8 cellular contexts compared by ENCODE assay signal in genomic region chr11:118180300-118180703, GRCh38. TPM values are rescaled to one million over a fixed set of nuclear protein-coding genes. Genes with fewer than 3 reads are reported as not detected.
DNase-seq lines count a peak whose midpoint lies in the region; ATAC-seq and TF ChIP-seq lines count a peak whose summit lies in the region.

No MANE protein-coding gene starts in this region.

- peak overlapping the region in 1 of 2 donors; percentile 29 for H3K4me3 ChIP-seq in gastroesophageal sphincter
- H3K4me3 ChIP-seq in CD8-positive, alpha-beta T cell (ENCODE audit: low read depth, low read length): no peak overlapping the region
- H3K4me3 ChIP-seq in Peyer's patch: no peak overlapping the region

- no peaks in the 10 kb centered on the region for H3K9me3 Mint-ChIP-seq in CD8-positive, alpha-beta T cell

- DNase-seq in G401 (ENCODE audit: low spot score) (peak; percentile 98), OCI-M1 (lab: John Stamatoyannopoulos, UW) (peak; percentile 69), posterior cingulate gyrus (peak; percentile 83 to 99 (median 90)), Peyer's patch (no peak)
- no peak for DNase-seq in CD8-positive, alpha-beta T cell

- H3K27me3 ChIP-seq in gastroesophageal sphincter (no peaks in the 10 kb centered on the region), Peyer's patch (no peaks in the 10 kb centered on the region)
- H3K27me3 ChIP-seq in CD8-positive, alpha-beta T cell (ENCODE audit: insufficient read depth, low read length): no peaks in the 10 kb centered on the region

- peaks cover 18% of the 10 kb centered on the region for H3K27me3 Mint-ChIP-seq in CD8-positive, alpha-beta T cell (ENCODE audit: low read depth)

- H3K9me3 ChIP-seq in gastroesophageal sphincter (no peaks in the 10 kb centered on the region), Peyer's patch (no peaks in the 10 kb centered on the region)
- H3K9me3 ChIP-seq in CD8-positive, alpha-beta T cell (ENCODE audit: low read length): no peaks in the 10 kb centered on the region

- H3K27ac ChIP-seq in gastroesophageal sphincter (peak overlapping the region in 2 of 4 donors; percentile 53 to 56), Peyer's patch (no peak overlapping the region)
- no peak overlapping the region for H3K27ac ChIP-seq in CD8-positive, alpha-beta T cell (ENCODE audit: low read depth, low read length)

- no peak for TF ChIP-seq CTCF in gastroesophageal sphincter (IDR thresholded peaks at IDR 0.05)
- TF ChIP-seq CTCF in CD8-positive, alpha-beta T cell (IDR thresholded peaks at IDR 0.05): no peak
- no peak for TF ChIP-seq CTCF in Peyer's patch (IDR thresholded peaks at IDR 0.05)

- TF ChIP-seq POLR2A in gastroesophageal sphincter (IDR thresholded peaks at IDR 0.05): no peak
- no peak for TF ChIP-seq POLR2A in Peyer's patch (IDR thresholded peaks at IDR 0.05)

- 0 to 1% methylated on average over 2 to 11 of the region's 11 CpGs for WGBS in gastroesophageal sphincter (ENCODE audit: low coverage in 1 of 2), 2 donors

- intact Hi-C loops in posterior cingulate gyrus (cut with DNase I): loop anchor here (2.0 kb wide), 1 partner anchor 14 kb away; no protein-coding TSS in a partner anchor
- intact Hi-C loops in CD8-positive, alpha-beta T cell (cut with DNase I, micrococcal nuclease): no loop called here

- in situ Hi-C loops in G401 (cut with HindIII; ENCODE audit: low sequenced_read_pairs): no loop called here

- H3K36me3 Mint-ChIP-seq in CD8-positive, alpha-beta T cell: no peaks in the 10 kb centered on the region

- no peak for TF ChIP-seq EP300 in gastroesophageal sphincter (IDR thresholded peaks at IDR 0.05)

- POLR2A ChIA-PET in CD8-positive, alpha-beta T cell (lab: Charles Lee): no interaction called here

- CTCF ChIA-PET in CD8-positive, alpha-beta T cell (lab: Charles Lee): interaction anchor here (0.7 to 4.0 kb wide), 8 partner anchors 10 to 372 kb away, joined by 3 to 43 read pairs (median 4); no protein-coding TSS in a partner anchor

- H3K4me1 Mint-ChIP-seq in CD8-positive, alpha-beta T cell (ENCODE audit: low read depth): no peaks in the 10 kb centered on the region

- H3K4me1 ChIP-seq in gastroesophageal sphincter (peaks cover 0 to 36% (median 8%) of the 10 kb centered on the region in 3 donors), Peyer's patch (no peaks in the 10 kb centered on the region)
- H3K4me1 ChIP-seq in CD8-positive, alpha-beta T cell (ENCODE audit: insufficient read depth, low read length): no peaks in the 10 kb centered on the region

- no peaks in the 10 kb centered on the region for H3K36me3 ChIP-seq in gastroesophageal sphincter
- no peaks in the 10 kb centered on the region for H3K36me3 ChIP-seq in CD8-positive, alpha-beta T cell (ENCODE audit: insufficient read depth, low read length)
- no peaks in the 10 kb centered on the region for H3K36me3 ChIP-seq in Peyer's patch

- no peak overlapping the region for H3K27ac Mint-ChIP-seq in CD8-positive, alpha-beta T cell

- ATAC-seq in gastroesophageal sphincter (peak; percentile 82), GM21381 (IDR thresholded peaks at IDR 0.05; ENCODE audit: unreplicated experiment) (no peak), HG03460 (IDR thresholded peaks at IDR 0.05; ENCODE audit: unreplicated experiment) (no peak)
- ATAC-seq in CD8-positive, alpha-beta T cell: no peak

- H3K4me3 Mint-ChIP-seq in CD8-positive, alpha-beta T cell: no peak overlapping the region

RNA-seq across cellular contexts. Expression of gene SCN2B, which starts 3.9 kb away (rescaled TPM):
- 0.10 TPM in 1 of 2 replicates, not detected in the other for total RNA-seq in G401 (2014; rRNA removed; shearing (Covaris generic))
- 1 to 10 TPM in 1 of 4 donors, under 1 TPM in 3; 0.25 to 1.0 (median 0.49) TPM for total RNA-seq in gastroesophageal sphincter
- not detected for total RNA-seq in CD8-positive, alpha-beta T cell
- under 1 TPM in 2 of 4 donors, not detected in 2; 0.13 to 0.38 TPM for total RNA-seq in Peyer's patch

RNA-seq across cellular contexts. Expression of gene SCN4B, which starts 27.7 kb away (rescaled TPM):
- not detected in 2 replicates for total RNA-seq in G401 (2014; rRNA removed; shearing (Covaris generic))
- total RNA-seq in gastroesophageal sphincter (1 to 10 TPM; 2.7 to 5.8 (median 3.8) TPM), Peyer's patch (1 to 10 TPM in 2 of 4 donors, under 1 TPM in 2; 0.35 to 8.3 (median 1.4) TPM)
- total RNA-seq in CD8-positive, alpha-beta T cell: not detected

RNA-seq across cellular contexts. Expression of gene JAML, which starts 44.5 kb away (rescaled TPM):
- total RNA-seq in G401 (2014; rRNA removed; shearing (Covaris generic)): not detected in 2 replicates
- total RNA-seq in gastroesophageal sphincter (1 to 10 TPM in 3 of 4 donors, under 1 TPM in 1; 0.58 to 5.7 (median 2.4) TPM), Peyer's patch (10 to 100 TPM in 3 of 4 donors, 1 to 10 TPM in 1; 7.5 to 83.3 (median 14.4) TPM)
- total RNA-seq in CD8-positive, alpha-beta T cell: 10 to 100 TPM; 38.4 to 40.4 TPM

Comparison
In these comparisons a context has a peak if more than half of its experiments do, and no peak if none do; other contexts are left out.
1. DNase-seq: peak in G401 (single experiment), OCI-M1 (single experiment) and posterior cingulate gyrus (10 of 10); none in CD8-positive, alpha-beta T cell (0 of 7) and Peyer's patch (0 of 3).